14 cellular contexts compared by ENCODE assay signal in the genomic region with DNA sequence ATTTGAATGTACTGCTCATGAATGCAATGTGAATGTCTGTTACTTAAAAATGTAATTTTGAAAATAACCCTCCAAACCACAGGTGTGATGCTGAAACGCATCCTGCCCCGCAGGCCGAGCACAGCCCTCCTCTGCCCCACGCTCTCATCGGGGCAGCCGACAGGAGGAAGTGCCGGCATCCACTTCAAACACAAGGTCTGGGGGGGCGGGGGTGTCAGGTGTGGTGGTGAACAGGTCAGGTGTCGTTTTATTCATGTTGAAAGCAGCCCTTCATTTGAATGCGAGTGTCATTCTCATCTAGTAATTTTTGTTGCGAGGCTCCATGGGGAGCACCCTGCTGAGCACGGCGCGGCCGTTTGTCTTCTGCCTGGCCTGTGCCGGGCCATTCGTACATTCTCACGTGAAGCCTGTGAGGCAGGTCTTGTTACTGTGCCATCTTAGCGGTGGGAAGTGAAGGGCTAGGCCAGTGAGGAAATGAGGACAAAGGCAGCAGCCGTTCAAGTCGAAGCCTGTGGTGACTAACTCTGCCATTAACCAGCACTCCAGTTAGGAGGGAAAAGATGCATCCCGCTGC. TPM values are rescaled to one million over a fixed set of nuclear protein-coding genes. Genes with fewer than 3 reads are reported as not detected.
DNase-seq lines count a peak whose midpoint lies in the region; ATAC-seq, FAIRE-seq and TF ChIP-seq lines count a peak whose summit lies in the region.
"Had no signal": no experiment of that assay in that cellular context is flagged by ENCODE, and none has a peak within 500 bp of the region (broad histone marks: within the 10 kb centered on the region; RNA-seq: fewer than 3 reads in every experiment).

No MANE protein-coding gene starts in this region.

- TF ChIP-seq CTCF in CD4-positive, alpha-beta T cell (IDR thresholded peaks at IDR 0.05), result no peak
- TF ChIP-seq CTCF in hepatocyte (IDR thresholded peaks at IDR 0.05; ENCODE audit: poor library complexity), result no peak

- 0 out of 2 replicates have a peak overlapping the region, but pooled peaks have one; percentile 87 for H3K9ac ChIP-seq in GM23248
- peak overlapping the region; percentile 54 for H3K9ac ChIP-seq in iPS-15b (ENCODE audit: low read depth, low read length)

- H3K9me3 Mint-ChIP-seq in CD4-positive, alpha-beta T cell, result no peaks in the 10 kb centered on the region
- H3K9me3 Mint-ChIP-seq in T-helper 1 cell treated with Interleukin-12 subunit alpha and Interleukin-12 subunit beta and Interleukin-4 antibody, amounts not matched to agents 30 μg/mL and 1 μg/mL, for 36 hours, result no peaks in the 10 kb centered on the region

- ATAC-seq in CD4-positive, alpha-beta T cell (ENCODE audit: poor library complexity), result no peak
- no peak for ATAC-seq in aorta (ENCODE audit: low FRiP score)
- ATAC-seq: left lobe of liver had no signal

- 74 to 78% methylated on average over 22 of the region's 22 CpGs for WGBS in GM23248 (ENCODE audit: low coverage in 1 of 2, low lambda C conversion rate in 2 of 2, missing lambda C conversion rate in 2 of 2), 2 experiments
- 84% methylated on average over 22 of the region's 22 CpGs for WGBS in hepatocyte (ENCODE audit: low lambda C conversion rate, missing lambda C conversion rate)
- 60 to 64% methylated on average over 22 of the region's 22 CpGs for whole genome bisulfite sequencing in aorta, 2 donors

- H3K4me3 ChIP-seq in GM23248 (peak overlapping the region; percentile 91; the same call in 1 of the 2 replicates), iPS-15b (ENCODE audit: low read depth, low read length) (peak overlapping the region; percentile 8), hepatocyte (no peak overlapping the region), aorta (ENCODE audit: low read length in 2 of 2) (no peak overlapping the region)

- H3K79me2 ChIP-seq in GM23248 (ENCODE audit: insufficient read depth) (peaks cover 57% of the 10 kb centered on the region), hepatocyte (peaks cover 46% of the 10 kb centered on the region)

- H3K27ac ChIP-seq in CD4-positive, alpha-beta T cell (ENCODE audit: low read depth, low read length), result peak overlapping the region; percentile 60
- H3K27ac ChIP-seq in GM23248, result no peak overlapping the region
- no peak overlapping the region for H3K27ac ChIP-seq in hepatocyte
- H3K27ac ChIP-seq in aorta (ENCODE audit: low read depth in 1 of 2, low read length in 2 of 2), result no peak overlapping the region
- H3K27ac ChIP-seq: epithelial cell of prostate had no signal

- no peak for DNase-seq in CD4-positive, alpha-beta T cell
- DNase-seq in GM23248 (no peak), NCI-H524 (lab: John Stamatoyannopoulos, UW) (no peak), urothelium cell line (ENCODE audit: low spot score) (no peak), hepatocyte (ENCODE audit: low spot score) (no peak), aorta (no peak)
- DNase-seq: activated gamma-delta T cell, DMS79, HCEC 1CT, NCI-H526 treated with DMSO at 0.1 percent for 48 hours had no signal

- peaks cover 65% of the 10 kb centered on the region for H3K4me1 Mint-ChIP-seq in CD4-positive, alpha-beta T cell (ENCODE audit: low read depth)
- H3K4me1 Mint-ChIP-seq in T-helper 1 cell treated with Interleukin-12 subunit alpha and Interleukin-12 subunit beta and Interleukin-4 antibody, amounts not matched to agents 30 μg/mL and 1 μg/mL, for 36 hours (ENCODE audit: low read depth), result peaks cover 51% of the 10 kb centered on the region

- CTCF ChIA-PET in CD4-positive, alpha-beta T cell (lab: Charles Lee), result no interaction called here

- H3K27me3 ChIP-seq in CD4-positive, alpha-beta T cell (ENCODE audit: control insufficient read depth, insufficient read depth, low read length), result peaks cover 4% of the 10 kb centered on the region
- H3K27me3 ChIP-seq in GM23248 (replicated peaks; ENCODE audit: insufficient read depth), result 0 out of 2 replicates have a peak, but pooled peaks cover 4% of the 10 kb centered on the region
- H3K27me3 ChIP-seq in iPS-15b (ENCODE audit: control insufficient read depth, insufficient read depth, low read length), result peaks cover 10% of the 10 kb centered on the region
- H3K27me3 ChIP-seq in hepatocyte, result no peaks in the 10 kb centered on the region
- no peaks in the 10 kb centered on the region for H3K27me3 ChIP-seq in aorta (ENCODE audit: control insufficient read depth in 1 of 2, insufficient read depth in 2 of 2, low read length in 1 of 2)

- no peaks in the 10 kb centered on the region for H3F3A ChIP-seq in GM23248 (ENCODE audit: insufficient read depth)

- H3K9me2 ChIP-seq in GM23248 (ENCODE audit: insufficient read depth), result no peaks in the 10 kb centered on the region
- no peaks in the 10 kb centered on the region for H3K9me2 ChIP-seq in hepatocyte (replicated peaks; ENCODE audit: insufficient read depth)

- peak overlapping the region; percentile 99 for H3K27ac Mint-ChIP-seq in CD4-positive, alpha-beta T cell
- peak overlapping the region; percentile 15 for H3K27ac Mint-ChIP-seq in T-helper 1 cell treated with Interleukin-12 subunit alpha and Interleukin-12 subunit beta and Interleukin-4 antibody, amounts not matched to agents 30 μg/mL and 1 μg/mL, for 36 hours

- H3K9me3 ChIP-seq in CD4-positive, alpha-beta T cell (ENCODE audit: control insufficient read depth, low read length), result no peaks in the 10 kb centered on the region
- H3K9me3 ChIP-seq in GM23248 (ENCODE audit: low read depth) (no peaks in the 10 kb centered on the region), iPS-15b (ENCODE audit: control insufficient read depth, insufficient read depth, low read length) (no peaks in the 10 kb centered on the region), hepatocyte (ENCODE audit: low read depth) (no peaks in the 10 kb centered on the region), aorta (ENCODE audit: control insufficient read depth, low read length) (no peaks in the 10 kb centered on the region)

- H3K4me1 ChIP-seq in GM23248 (ENCODE audit: insufficient read depth) (peaks cover 7% of the 10 kb centered on the region; the same call in 1 of the 2 replicates), iPS-15b (ENCODE audit: control insufficient read depth, insufficient read depth, low read length) (peaks cover 9% of the 10 kb centered on the region), hepatocyte (ENCODE audit: insufficient read depth) (peaks cover 16% of the 10 kb centered on the region), aorta (ENCODE audit: control insufficient read depth in 1 of 2, insufficient read depth in 2 of 2, low read length in 2 of 2) (peaks cover 0 to 3% of the 10 kb centered on the region in 2 donors)

- intact Hi-C loops in CD4-positive, alpha-beta T cell (cut with DNase I, micrococcal nuclease), result loop anchor here (5.0 kb wide), 3 partner anchors 63 to 238 kb away; a partner anchor contains a TSS
- intact Hi-C loops in aorta (cut with DNase I), result loop anchor here in 1 of 2 donors (10.0 kb wide), 1 partner anchor 119 kb away; a partner anchor contains a TSS

- POLR2A ChIA-PET in CD4-positive, alpha-beta T cell (lab: Charles Lee), result interaction anchor here (3.9 kb wide), 1 partner anchor 20 kb away, joined by 102 read pairs; no protein-coding TSS in a partner anchor

- H3K36me3 ChIP-seq in GM23248 (ENCODE audit: low read depth), result no peaks in the 10 kb centered on the region
- no peaks in the 10 kb centered on the region for H3K36me3 ChIP-seq in iPS-15b (ENCODE audit: control insufficient read depth, insufficient read depth, low read length)
- no peaks in the 10 kb centered on the region for H3K36me3 ChIP-seq in hepatocyte (replicated peaks; ENCODE audit: insufficient read depth, low read depth)
- no peaks in the 10 kb centered on the region for H3K36me3 ChIP-seq in aorta (ENCODE audit: control insufficient read depth in 1 of 2, insufficient read depth in 2 of 2, low read length in 1 of 2)

- peaks cover 6% of the 10 kb centered on the region for H3K27me3 Mint-ChIP-seq in CD4-positive, alpha-beta T cell
- H3K27me3 Mint-ChIP-seq in T-helper 1 cell treated with Interleukin-12 subunit alpha and Interleukin-12 subunit beta and Interleukin-4 antibody, amounts not matched to agents 30 μg/mL and 1 μg/mL, for 36 hours (ENCODE audit: low read depth), result peaks cover 18% of the 10 kb centered on the region

- no peaks in the 10 kb centered on the region for H4K20me1 ChIP-seq in GM23248 (ENCODE audit: insufficient read depth)
- no peaks in the 10 kb centered on the region for H4K20me1 ChIP-seq in hepatocyte (ENCODE audit: insufficient read depth, poor library complexity, severe bottlenecking)

- no peak for FAIRE-seq in urothelium cell line (lab: Jason Lieb, UNC)

- in situ Hi-C loops in GM23248 (cut with MboI), result no loop called here

- H3K4me3 Mint-ChIP-seq in CD4-positive, alpha-beta T cell, result peak overlapping the region; percentile 97
- H3K4me3 Mint-ChIP-seq in T-helper 1 cell treated with Interleukin-12 subunit alpha and Interleukin-12 subunit beta and Interleukin-4 antibody, amounts not matched to agents 30 μg/mL and 1 μg/mL, for 36 hours, result peak overlapping the region; percentile 96

- H2AFZ ChIP-seq in GM23248 (no peak overlapping the region), hepatocyte (no peak overlapping the region)

- H3K36me3 Mint-ChIP-seq in CD4-positive, alpha-beta T cell (ENCODE audit: low read depth), result peaks cover 36% of the 10 kb centered on the region
- H3K36me3 Mint-ChIP-seq in T-helper 1 cell treated with Interleukin-12 subunit alpha and Interleukin-12 subunit beta and Interleukin-4 antibody, amounts not matched to agents 30 μg/mL and 1 μg/mL, for 36 hours (ENCODE audit: low read depth), result peaks cover 20% of the 10 kb centered on the region

- H3K4me2 ChIP-seq in GM23248 (ENCODE audit: unreplicated experiment), result no peak overlapping the region
- no peak overlapping the region for H3K4me2 ChIP-seq in hepatocyte

RNA-seq across cellular contexts. Expression of a gene that starts 1.8 kb away (rescaled TPM):
- total RNA-seq in CD4-positive, alpha-beta T cell, result 10 to 100 TPM; 44.7 to 49.5 TPM
- 17.1 and 26.7 TPM in 2 replicates for total RNA-seq in GM23248 (2014; rRNA removed; shearing (Covaris generic))
- polyA plus RNA-seq in GM23248 (2016; fragmentation: Nextera tagmentation; extraction: Ambion mirVana), result 15.2 and 15.9 TPM in 2 replicates
- total RNA-seq in hepatocyte, result 20.7 and 22.1 TPM in 2 replicates
- 18.2 and 28.0 TPM in 2 replicates for polyA plus RNA-seq in hepatocyte
- 10 to 100 TPM; 19.3 to 33.2 TPM for total RNA-seq in aorta
- polyA plus RNA-seq in aorta, result 10 to 100 TPM; 20.0 to 48.4 TPM

Comparison
In these comparisons a context has a peak if more than half of its experiments do, and no peak if none do; other contexts are left out.
1. H3K4me3 ChIP-seq: peak in GM23248 (single experiment) and iPS-15b (single experiment); none in hepatocyte (single experiment) and aorta (0 of 2).